ENCODE assay signal across 8 cellular contexts in genomic region chr2:147082850-147083522, GRCh38.
A peak's percentile ranks its signal among the peaks of the same experiment; 100 is the strongest.
DNase-seq lines count a peak whose midpoint lies in the region; ATAC-seq, FAIRE-seq and TF ChIP-seq lines count a peak whose summit lies in the region.

No MANE protein-coding gene starts in this region.

- H3K4me1 Mint-ChIP-seq in GM23338: 0 out of 3 replicates have a peak, but pooled peaks cover 2% of the 10 kb centered on the region
- peaks cover 6% of the 10 kb centered on the region for H3K4me1 Mint-ChIP-seq in astrocyte (ENCODE audit: low read depth, unreplicated experiment)

- DNase-seq in NCI-H524 (lab: John Stamatoyannopoulos, UW): peak; percentile 23 to 68
- no peak for DNase-seq in NCI-H524 treated with DMSO at 0.1 percent for 48 hours (lab: John Stamatoyannopoulos, UW)
- peak; percentile 89 for DNase-seq in GM23338 (ENCODE audit: low spot score)
- peak; percentile 46 for DNase-seq in LNCaP clone FGC (ENCODE audit: low read depth)
- peak; percentile 84 for DNase-seq in SK-MEL-5 (ENCODE audit: low read depth, low spot score)
- peak; percentile 32 for DNase-seq in astrocyte (ENCODE audit: low read depth)
- peak in 30 of 51 donors; percentile 0 to 86 (median 23) for DNase-seq in hypothalamus (lab: John Stamatoyannopoulos, UW)
- peak; percentile 55 for DNase-seq in smooth muscle cell of the brain vasculature (ENCODE audit: low read depth, low spot score)

- H3K4me2 ChIP-seq in GM23338 (no peak overlapping the region), astrocyte (ENCODE audit: low read length) (no peak overlapping the region)

- no peaks in the 10 kb centered on the region for H3K9me2 ChIP-seq in GM23338 (ENCODE audit: insufficient read depth)

- in situ Hi-C loops in SK-MEL-5 (cut with HindIII; ENCODE audit: low pct_unique_long_range_greater_than_20kb, low sequenced_read_pairs): no loop called here

- H3K4me1 ChIP-seq in GM23338 (ENCODE audit: insufficient read depth) (no peaks in the 10 kb centered on the region), astrocyte (ENCODE audit: insufficient read depth, low read length) (no peaks in the 10 kb centered on the region)

- H4K20me1 ChIP-seq in GM23338 (replicated peaks; ENCODE audit: insufficient read depth) (no peaks in the 10 kb centered on the region), astrocyte (ENCODE audit: insufficient read depth, low read length) (no peaks in the 10 kb centered on the region)

- no peak overlapping the region for H3K27ac Mint-ChIP-seq in GM23338
- H3K27ac Mint-ChIP-seq in astrocyte (ENCODE audit: unreplicated experiment): no peak overlapping the region

- H3K9me3 Mint-ChIP-seq in GM23338 (no peaks in the 10 kb centered on the region), astrocyte (ENCODE audit: unreplicated experiment) (no peaks in the 10 kb centered on the region)

- H3K27me3 ChIP-seq in GM23338 (ENCODE audit: insufficient read depth) (no peaks in the 10 kb centered on the region), astrocyte (ENCODE audit: insufficient read depth, low read length) (no peaks in the 10 kb centered on the region)

- H3K79me2 ChIP-seq in GM23338 (replicated peaks; ENCODE audit: insufficient read depth) (no peaks in the 10 kb centered on the region), astrocyte (ENCODE audit: insufficient read depth, low read length) (no peaks in the 10 kb centered on the region)

- no peak overlapping the region for H3K9ac ChIP-seq in astrocyte (ENCODE audit: low read length)

- TF ChIP-seq CTCF in GM23338 (conservative IDR thresholded peaks at IDR 0.05; ENCODE audit: low read depth in 2 of 2) (peak; percentile 83 to 96), LNCaP clone FGC (IDR thresholded peaks at IDR 0.05; ENCODE audit: control insufficient read depth, extremely low read depth, insufficient read depth) (peak; percentile 69), astrocyte (IDR thresholded peaks at IDR 0.05; ENCODE audit: insufficient read depth, low read depth, low read length) (peak; percentile 98)

- H3K36me3 Mint-ChIP-seq in GM23338 (ENCODE audit: low read depth) (no peaks in the 10 kb centered on the region), astrocyte (ENCODE audit: low read depth, unreplicated experiment) (no peaks in the 10 kb centered on the region)

- no peak for FAIRE-seq in astrocyte (lab: Jason Lieb, UNC)

- H3K4me3 ChIP-seq in GM23338 (no peak overlapping the region), LNCaP clone FGC (ENCODE audit: low read depth, low read length) (no peak overlapping the region), astrocyte (ENCODE audit: insufficient read depth, low read depth, low read length) (no peak overlapping the region)

- H3K4me3 Mint-ChIP-seq in GM23338: no peak overlapping the region
- H3K4me3 Mint-ChIP-seq in astrocyte (ENCODE audit: unreplicated experiment): no peak overlapping the region

- no peaks in the 10 kb centered on the region for H3K36me3 ChIP-seq in GM23338 (ENCODE audit: insufficient read depth)
- H3K36me3 ChIP-seq in astrocyte (ENCODE audit: insufficient read depth, low read length): no peaks in the 10 kb centered on the region

- ATAC-seq in GM23338: peak; percentile 87

- H3F3A ChIP-seq in GM23338 (replicated peaks; ENCODE audit: low read depth): no peaks in the 10 kb centered on the region

- H3K27me3 Mint-ChIP-seq in GM23338 (ENCODE audit: insufficient read depth, low read depth, poor library complexity) (no peaks in the 10 kb centered on the region), astrocyte (ENCODE audit: low read depth, unreplicated experiment) (no peaks in the 10 kb centered on the region)

- no peaks in the 10 kb centered on the region for H3K9me3 ChIP-seq in astrocyte (ENCODE audit: insufficient read depth, low read depth, low read length)

- H2AFZ ChIP-seq in GM23338 (no peak overlapping the region), astrocyte (ENCODE audit: low read depth, low read length) (no peak overlapping the region)

- H3K27ac ChIP-seq in GM23338 (ENCODE audit: low read depth) (no peak overlapping the region), astrocyte (ENCODE audit: low read depth, low read length) (no peak overlapping the region)

TF ChIP-seq in GM23338, 12 proteins besides CTCF, POLR2A, EP300 and RAD21:
- TF ChIP-seq ZNF462 (CRISPR knock-in tag; IDR thresholded peaks at IDR 0.05): peak; percentile 34; the same call in 1 of the 2 replicates
- no peak for TF ChIP-seq ZNF114 (CRISPR knock-in tag; IDR thresholded peaks at IDR 0.05)
- no peak for TF ChIP-seq NANOG (IDR thresholded peaks at IDR 0.05; ENCODE audit: borderline replicate concordance)
- TF ChIP-seq STAT1 (IDR thresholded peaks at IDR 0.05; ENCODE audit: unreplicated experiment): no peak
- no peak for TF ChIP-seq POLR2AphosphoS5 (IDR thresholded peaks at IDR 0.05; ENCODE audit: low read depth)
- no peak for TF ChIP-seq JUNB (IDR thresholded peaks at IDR 0.05; ENCODE audit: unreplicated experiment)
- no peak for TF ChIP-seq ZNF331 (CRISPR knock-in tag; IDR thresholded peaks at IDR 0.05; ENCODE audit: low read depth)
- TF ChIP-seq CREB1 (CRISPR knock-in tag; IDR thresholded peaks at IDR 0.05; ENCODE audit: low read depth): no peak
